In genomic region chr1:48966583-48966982, GRCh38 we compare ENCODE assay signal across 20 cellular contexts.
A peak's percentile ranks its signal among the peaks of the same experiment; 100 is the strongest.
DNase-seq lines count a peak whose midpoint lies in the region; ATAC-seq and TF ChIP-seq lines count a peak whose summit lies in the region.
"Had no signal": no experiment of that assay in that cellular context is flagged by ENCODE, and none has a peak within 500 bp of the region (broad histone marks: within the 10 kb centered on the region; RNA-seq: fewer than 3 reads in every experiment).

No MANE protein-coding gene starts in this region.

- ATAC-seq in GM18520 (IDR thresholded peaks at IDR 0.05; ENCODE audit: unreplicated experiment), result no peak
- ATAC-seq: CD8-positive, alpha-beta T cell had no signal

- DNase-seq in AG10803 (ENCODE audit: low read depth) (peak; percentile 85), HT1080 (ENCODE audit: low read depth) (peak; percentile 57), amniotic epithelial cell (ENCODE audit: low read depth) (peak; percentile 1), fibroblast of the aortic adventitia (ENCODE audit: low read depth) (peak; percentile 0), NCI-H1092 treated with DMSO at 0.1 percent for 48 hours (lab: John Stamatoyannopoulos, UW) (no peak), NCI-H2107 (lab: John Stamatoyannopoulos, UW) (no peak)
- DNase-seq in stimulated activated CD4-positive, alpha-beta T cell treated with anti-CD3 and anti-CD28 coated beads, Interleukin-1b, Interleukin-23, amount 100 ng/mL, for 48 hours, result no peak
- DNase-seq: Calu3; CD8-positive, alpha-beta T cell; GF-D8; Karpas-422; MG63; NCI-H1048; NCI-H146; NCI-H2081; NCI-H446 treated with DMSO at 0.1 percent for 48 hours; SHP77 had no signal

- no peak overlapping the region for H3K4me3 ChIP-seq in AG10803 (ENCODE audit: low read length)
- H3K4me3 ChIP-seq in fibroblast of the aortic adventitia (ENCODE audit: low read depth, low read length), result no peak overlapping the region
- H3K4me3 ChIP-seq: BLaER1 treated with 17β-estradiol and CSF1 and Interleukin-3, amounts not matched to agents 10 nM and 100 nM; HAP-1; MG63 had no signal

- no peak for TF ChIP-seq CTCF in AG10803 (conservative IDR thresholded peaks at IDR 0.05; ENCODE audit: low read length)
- no peak for TF ChIP-seq CTCF in fibroblast of the aortic adventitia (IDR thresholded peaks at IDR 0.05; ENCODE audit: insufficient read depth, low read length)

Comparison
In these comparisons a context has a peak if more than half of its experiments do, and no peak if none do; other contexts are left out.
1. DNase-seq: peak in AG10803 (single experiment), HT1080 (single experiment), amniotic epithelial cell (single experiment) and fibroblast of the aortic adventitia (single experiment); none in NCI-H1092 treated with DMSO at 0.1 percent for 48 hours (single experiment), stimulated activated CD4-positive, alpha-beta T cell treated with anti-CD3 and anti-CD28 coated beads, Interleukin-1b, Interleukin-23, amount 100 ng/mL, for 48 hours (single experiment) and NCI-H2107 (single experiment).